ENCODE assay signal across 8 cellular contexts in genomic region chr11:88886796-88887195, GRCh38.
DNase-seq lines count a peak whose midpoint lies in the region; ATAC-seq and TF ChIP-seq lines count a peak whose summit lies in the region.

No MANE protein-coding gene starts in this region.

- peaks cover 22% of the 10 kb centered on the region for H3K9me3 Mint-ChIP-seq in Caco-2 (ENCODE audit: unreplicated experiment)

- H3K27me3 Mint-ChIP-seq in Caco-2 (ENCODE audit: insufficient read depth, unreplicated experiment), result peaks cover 2% of the 10 kb centered on the region

- intact Hi-C loops in Caco-2 (cut with micrococcal nuclease; ENCODE audit: unreplicated experiment), result loop anchor here (1.0 to 5.0 kb wide), 6 partner anchors 334 to 1534 kb away; no protein-coding TSS in a partner anchor
- intact Hi-C loops in esophagus squamous epithelium (cut with DNase I), result no loop called here
- intact Hi-C loops in upper lobe of right lung (cut with DNase I), result no loop called here

- no peak for TF ChIP-seq POLR2A in esophagus squamous epithelium (IDR thresholded peaks at IDR 0.05)

- DNase-seq in Caco-2 (peak; percentile 57 to 72), T follicular helper cell (ENCODE audit: low read depth) (peak; percentile 6), fibroblast of gingiva (ENCODE audit: low read depth) (peak; percentile 13), esophagus squamous epithelium (lab: John Stamatoyannopoulos, UW) (no peak), upper lobe of right lung (no peak), coronary artery (ENCODE audit: low spot score) (no peak)

- no peaks in the 10 kb centered on the region for H3K4me1 Mint-ChIP-seq in Caco-2 (ENCODE audit: low read depth, unreplicated experiment)

- H3K36me3 Mint-ChIP-seq in Caco-2 (ENCODE audit: insufficient read depth, unreplicated experiment), result no peaks in the 10 kb centered on the region

- H3K27ac ChIP-seq in esophagus squamous epithelium (no peak overlapping the region), upper lobe of right lung (no peak overlapping the region), coronary artery (no peak overlapping the region)

- H3K4me3 Mint-ChIP-seq in Caco-2 (ENCODE audit: unreplicated experiment), result no peak overlapping the region

- no peaks in the 10 kb centered on the region for H3K9me3 ChIP-seq in Caco-2
- H3K9me3 ChIP-seq in esophagus squamous epithelium, result peaks cover 0 to 11% (median 0%) of the 10 kb centered on the region in 3 donors
- no peaks in the 10 kb centered on the region for H3K9me3 ChIP-seq in upper lobe of right lung

- H3K36me3 ChIP-seq in Caco-2 (ENCODE audit: control insufficient read depth, insufficient read depth, low read length) (no peaks in the 10 kb centered on the region), esophagus squamous epithelium (no peaks in the 10 kb centered on the region), upper lobe of right lung (no peaks in the 10 kb centered on the region)

- H3K4me3 ChIP-seq in Caco-2 (ENCODE audit: low read depth, low read length) (no peak overlapping the region), esophagus squamous epithelium (no peak overlapping the region), upper lobe of right lung (no peak overlapping the region), coronary artery (no peak overlapping the region)

- ATAC-seq in GM18517 (IDR thresholded peaks at IDR 0.05; ENCODE audit: unreplicated experiment), result peak; percentile 76
- ATAC-seq in HG03520 (IDR thresholded peaks at IDR 0.05; ENCODE audit: unreplicated experiment), result peak; percentile 60
- ATAC-seq in upper lobe of right lung, result no peak

- no peaks in the 10 kb centered on the region for H3K4me1 ChIP-seq in Caco-2
- no peaks in the 10 kb centered on the region for H3K4me1 ChIP-seq in esophagus squamous epithelium
- no peaks in the 10 kb centered on the region for H3K4me1 ChIP-seq in upper lobe of right lung

- WGBS in esophagus squamous epithelium, 2 donors, result 53 to 70% methylated on average over 3 of the region's 3 CpGs

- no peaks in the 10 kb centered on the region for H3K27me3 ChIP-seq in Caco-2 (replicated peaks; ENCODE audit: control insufficient read depth, insufficient read depth, low read length)
- no peaks in the 10 kb centered on the region for H3K27me3 ChIP-seq in esophagus squamous epithelium
- no peaks in the 10 kb centered on the region for H3K27me3 ChIP-seq in upper lobe of right lung

- no TSS peak for BruUV-seq in Caco-2 (replicated peaks; lab: Mats Ljungman, UMichigan)

- peak; percentile 49 to 57 for TF ChIP-seq CTCF in Caco-2 (IDR thresholded peaks at IDR 0.05; ENCODE audit: insufficient read depth in 1 of 2, low read depth in 1 of 2, low read length in 1 of 2, severe bottlenecking in 1 of 2, unreplicated experiment in 1 of 2)
- peak in 1 of 6 experiments; percentile 25 for TF ChIP-seq CTCF in esophagus squamous epithelium (IDR thresholded peaks at IDR 0.05)
- TF ChIP-seq CTCF in upper lobe of right lung (IDR thresholded peaks at IDR 0.05), result no peak
- TF ChIP-seq CTCF in coronary artery (IDR thresholded peaks at IDR 0.05), result no peak

- no peak overlapping the region for H3K27ac Mint-ChIP-seq in Caco-2 (ENCODE audit: unreplicated experiment)

- CTCF ChIA-PET in Caco-2 (lab: Charles Lee), result no interaction called here

- POLR2A ChIA-PET in Caco-2 (lab: Charles Lee), result no interaction called here

Comparison
In these comparisons a context has a peak if more than half of its experiments do, and no peak if none do; other contexts are left out.
1. DNase-seq: peak in Caco-2 (2 of 2), T follicular helper cell (single experiment) and fibroblast of gingiva (single experiment); none in esophagus squamous epithelium (single experiment), upper lobe of right lung (single experiment) and coronary artery (single experiment).
2. CTCF ChIP-seq: peak in Caco-2 (2 of 2); none in upper lobe of right lung (single experiment) and coronary artery (single experiment).